ENCODE assay signal across 19 cellular contexts in genomic region chr7:12949060-12950045, GRCh38.
DNase-seq lines count a peak whose midpoint lies in the region; ATAC-seq and TF ChIP-seq lines count a peak whose summit lies in the region.
"Had no signal": no experiment of that assay in that cellular context is flagged by ENCODE, and none has a peak within 500 bp of the region (broad histone marks: within the 10 kb centered on the region; RNA-seq: fewer than 3 reads in every experiment).

No MANE protein-coding gene starts in this region.

- H3K9me2 ChIP-seq in PC-3 (replicated peaks; ENCODE audit: low read length) = no peaks in the 10 kb centered on the region

- no peak overlapping the region for H2AFZ ChIP-seq in PC-3 (ENCODE audit: low read length)
- H2AFZ ChIP-seq in neural progenitor cell (replicated peaks) = peak overlapping the region; percentile 35
- H2AFZ ChIP-seq: parathyroid adenoma had no signal

- H3K4me2 ChIP-seq in PC-3 (ENCODE audit: low read length) (peak overlapping the region; percentile 12; the same call in 1 of the 2 replicates), neural progenitor cell (no peak overlapping the region)

- H3K4me3 ChIP-seq in PC-3 (ENCODE audit: low read length) (no peak overlapping the region), epithelial cell of proximal tubule (ENCODE audit: low read depth, low read length) (no peak overlapping the region), neural progenitor cell (no peak overlapping the region), left ventricle myocardium inferior (no peak overlapping the region)
- H3K4me3 ChIP-seq: adrenal gland, heart left ventricle, MG63, Peyer's patch, vagina had no signal

- CTCF ChIA-PET in PC-3 (lab: Charles Lee) = no interaction called here

- H3F3A ChIP-seq in PC-3 (ENCODE audit: low read length, unreplicated experiment) = no peaks in the 10 kb centered on the region
- no peaks in the 10 kb centered on the region for H3F3A ChIP-seq in neural progenitor cell (ENCODE audit: low read depth)

- ATAC-seq in PC-3 (no peak), GM21447 (IDR thresholded peaks at IDR 0.05; ENCODE audit: unreplicated experiment) (no peak)
- no peak for ATAC-seq in stimulated activated effector memory CD8-positive, alpha-beta T cell treated with anti-CD3 and anti-CD28 coated beads, Interleukin-12 subunit alpha, Interleukin-12 subunit beta, amount 100 ng/mL, for 72 hours
- ATAC-seq: heart left ventricle; stimulated activated naive CD8-positive, alpha-beta T cell treated with anti-CD3 and anti-CD28 coated beads, Interleukin-15, amount 100 ng/mL, for 72 hours had no signal

- H3K36me3 ChIP-seq in PC-3 (ENCODE audit: low read depth, low read length) = no peaks in the 10 kb centered on the region
- H3K36me3 ChIP-seq in neural progenitor cell = no peaks in the 10 kb centered on the region
- no peaks in the 10 kb centered on the region for H3K36me3 ChIP-seq in left ventricle myocardium inferior
- H3K36me3 ChIP-seq: adrenal gland, heart left ventricle, MG63, Peyer's patch, vagina had no signal

- peak overlapping the region; percentile 62 for H3K27ac Mint-ChIP-seq in neural progenitor cell
- no peak overlapping the region for H3K27ac Mint-ChIP-seq in stimulated activated effector memory CD8-positive, alpha-beta T cell treated with anti-CD3 and anti-CD28 coated beads, Interleukin-12 subunit alpha, Interleukin-12 subunit beta, amount 100 ng/mL, for 72 hours
- H3K27ac Mint-ChIP-seq: stimulated activated naive CD8-positive, alpha-beta T cell treated with anti-CD3 and anti-CD28 coated beads, Interleukin-15, amount 100 ng/mL, for 72 hours had no signal

- H3K27me3 Mint-ChIP-seq in neural progenitor cell (ENCODE audit: insufficient read depth, low read depth) = no peaks in the 10 kb centered on the region
- H3K27me3 Mint-ChIP-seq: stimulated activated naive CD8-positive, alpha-beta T cell treated with anti-CD3 and anti-CD28 coated beads, Interleukin-15, amount 100 ng/mL, for 72 hours had no signal

- H3K27ac ChIP-seq in PC-3 (ENCODE audit: low read length) (no peak overlapping the region), neural progenitor cell (no peak overlapping the region), left ventricle myocardium inferior (replicated peaks) (no peak overlapping the region)
- H3K27ac ChIP-seq: adrenal gland, heart left ventricle, parathyroid adenoma, Peyer's patch, vagina had no signal

- TF ChIP-seq CTCF in PC-3 (conservative IDR thresholded peaks at IDR 0.05; ENCODE audit: low read depth, low read length) (no peak), epithelial cell of proximal tubule (conservative IDR thresholded peaks at IDR 0.05; ENCODE audit: low read depth, low read length) (no peak), neural progenitor cell (IDR thresholded peaks at IDR 0.05) (no peak), left ventricle myocardium inferior (IDR thresholded peaks at IDR 0.05; ENCODE audit: borderline replicate concordance) (no peak)

- peaks cover 12% of the 10 kb centered on the region for H3K4me1 Mint-ChIP-seq in neural progenitor cell
- no peaks in the 10 kb centered on the region for H3K4me1 Mint-ChIP-seq in stimulated activated effector memory CD8-positive, alpha-beta T cell treated with anti-CD3 and anti-CD28 coated beads, Interleukin-12 subunit alpha, Interleukin-12 subunit beta, amount 100 ng/mL, for 72 hours
- H3K4me1 Mint-ChIP-seq: stimulated activated naive CD8-positive, alpha-beta T cell treated with anti-CD3 and anti-CD28 coated beads, Interleukin-15, amount 100 ng/mL, for 72 hours had no signal

- H3K9me3 Mint-ChIP-seq in neural progenitor cell = no peaks in the 10 kb centered on the region
- H3K9me3 Mint-ChIP-seq in stimulated activated effector memory CD8-positive, alpha-beta T cell treated with anti-CD3 and anti-CD28 coated beads, Interleukin-12 subunit alpha, Interleukin-12 subunit beta, amount 100 ng/mL, for 72 hours = no peaks in the 10 kb centered on the region
- H3K9me3 Mint-ChIP-seq: stimulated activated naive CD8-positive, alpha-beta T cell treated with anti-CD3 and anti-CD28 coated beads, Interleukin-15, amount 100 ng/mL, for 72 hours had no signal

- BruUV-seq in PC-3 (replicated peaks; lab: Mats Ljungman, UMichigan) = no TSS peak

- no peaks in the 10 kb centered on the region for H3K36me3 Mint-ChIP-seq in neural progenitor cell
- no peaks in the 10 kb centered on the region for H3K36me3 Mint-ChIP-seq in stimulated activated effector memory CD8-positive, alpha-beta T cell treated with anti-CD3 and anti-CD28 coated beads, Interleukin-12 subunit alpha, Interleukin-12 subunit beta, amount 100 ng/mL, for 72 hours

- DNase-seq in Caki2 (ENCODE audit: low read depth) = peak; percentile 70
- DNase-seq in PC-3 = peak; percentile 23
- peak; percentile 50 for DNase-seq in epithelial cell of proximal tubule (ENCODE audit: low read depth)
- DNase-seq in neural progenitor cell (ENCODE audit: low spot score) = no peak
- DNase-seq in left ventricle myocardium inferior = no peak
- no peak for DNase-seq in stimulated activated effector memory CD8-positive, alpha-beta T cell treated with anti-CD3 and anti-CD28 coated beads, Interleukin-12 subunit alpha, Interleukin-12 subunit beta, amount 100 ng/mL, for 72 hours (ENCODE audit: low spot score in 2 of 2)
- no peak for DNase-seq in G401 (ENCODE audit: low spot score)
- DNase-seq: activated CD8-positive, alpha-beta memory T cell treated with anti-CD3 and anti-CD28 coated beads for 24 hours; adrenal gland; cerebellar nuclear complex; heart left ventricle; MG63; NCI-H187 treated with DMSO at 0.1 percent for 48 hours; NCI-H69; Peyer's patch; stimulated activated naive CD8-positive, alpha-beta T cell treated with anti-CD3 and anti-CD28 coated beads, Interleukin-15, amount 100 ng/mL, for 72 hours had no signal

- POLR2A ChIA-PET in PC-3 (lab: Charles Lee; ENCODE audit: unreplicated experiment) = interaction anchor here (0.5 to 0.6 kb wide), 2 partner anchors 260 to 262 kb away, joined by 3 to 5 read pairs; partner anchors contain the start of gene ARL4A

- H3K9ac ChIP-seq in PC-3 (ENCODE audit: low read length) (no peak overlapping the region), neural progenitor cell (no peak overlapping the region)
- H3K9ac ChIP-seq: parathyroid adenoma had no signal

- H3K4me3 Mint-ChIP-seq in neural progenitor cell = no peak overlapping the region
- no peak overlapping the region for H3K4me3 Mint-ChIP-seq in stimulated activated effector memory CD8-positive, alpha-beta T cell treated with anti-CD3 and anti-CD28 coated beads, Interleukin-12 subunit alpha, Interleukin-12 subunit beta, amount 100 ng/mL, for 72 hours
- H3K4me3 Mint-ChIP-seq: stimulated activated naive CD8-positive, alpha-beta T cell treated with anti-CD3 and anti-CD28 coated beads, Interleukin-15, amount 100 ng/mL, for 72 hours had no signal

- no peaks in the 10 kb centered on the region for H3K9me3 ChIP-seq in PC-3 (ENCODE audit: low read length)
- H3K9me3 ChIP-seq in neural progenitor cell (ENCODE audit: low read depth) = no peaks in the 10 kb centered on the region
- no peaks in the 10 kb centered on the region for H3K9me3 ChIP-seq in left ventricle myocardium inferior (replicated peaks)
- H3K9me3 ChIP-seq: adrenal gland, heart left ventricle, Peyer's patch, vagina had no signal

- peaks cover 30% of the 10 kb centered on the region for H3K4me1 ChIP-seq in PC-3 (ENCODE audit: insufficient read depth, low read length)
- peaks cover 6% of the 10 kb centered on the region for H3K4me1 ChIP-seq in neural progenitor cell
- H3K4me1 ChIP-seq in left ventricle myocardium inferior = peaks cover 8% of the 10 kb centered on the region
- H3K4me1 ChIP-seq: adrenal gland, heart left ventricle, parathyroid adenoma, Peyer's patch, vagina had no signal

- in situ Hi-C loops in Caki2 (cut with HindIII; ENCODE audit: low pct_unique_long_range_greater_than_20kb, low sequenced_read_pairs) = no loop called here
- in situ Hi-C loops in G401 (cut with HindIII; ENCODE audit: low sequenced_read_pairs) = no loop called here

- H4K20me1 ChIP-seq in PC-3 (ENCODE audit: low read length) = no peaks in the 10 kb centered on the region
- H4K20me1 ChIP-seq in neural progenitor cell (ENCODE audit: low read depth) = no peaks in the 10 kb centered on the region

- intact Hi-C loops in PC-3 (cut with micrococcal nuclease) (loop anchor here (5.0 kb wide), 1 partner anchor 313 kb away; no protein-coding TSS in a partner anchor), left ventricle myocardium inferior (cut with micrococcal nuclease) (no loop called here)

- H3K79me2 ChIP-seq in PC-3 (ENCODE audit: low read length) (no peaks in the 10 kb centered on the region), neural progenitor cell (ENCODE audit: low read depth) (no peaks in the 10 kb centered on the region)
- H3K79me2 ChIP-seq: parathyroid adenoma had no signal

- no peaks in the 10 kb centered on the region for H3K27me3 ChIP-seq in PC-3 (ENCODE audit: low read length)
- H3K27me3 ChIP-seq in neural progenitor cell = no peaks in the 10 kb centered on the region
- H3K27me3 ChIP-seq in left ventricle myocardium inferior (ENCODE audit: low read depth) = no peaks in the 10 kb centered on the region
- H3K27me3 ChIP-seq: adrenal gland, heart left ventricle, MG63, Peyer's patch, vagina had no signal

Comparison
In these comparisons a context has a peak if more than half of its experiments do, and no peak if none do; other contexts are left out.
1. DNase-seq: peak in Caki2 (single experiment), PC-3 (single experiment) and epithelial cell of proximal tubule (single experiment); none in neural progenitor cell (single experiment), left ventricle myocardium inferior (single experiment), stimulated activated effector memory CD8-positive, alpha-beta T cell treated with anti-CD3 and anti-CD28 coated beads, Interleukin-12 subunit alpha, Interleukin-12 subunit beta, amount 100 ng/mL, for 72 hours (0 of 2) and G401 (single experiment).